In the genomic region with DNA sequence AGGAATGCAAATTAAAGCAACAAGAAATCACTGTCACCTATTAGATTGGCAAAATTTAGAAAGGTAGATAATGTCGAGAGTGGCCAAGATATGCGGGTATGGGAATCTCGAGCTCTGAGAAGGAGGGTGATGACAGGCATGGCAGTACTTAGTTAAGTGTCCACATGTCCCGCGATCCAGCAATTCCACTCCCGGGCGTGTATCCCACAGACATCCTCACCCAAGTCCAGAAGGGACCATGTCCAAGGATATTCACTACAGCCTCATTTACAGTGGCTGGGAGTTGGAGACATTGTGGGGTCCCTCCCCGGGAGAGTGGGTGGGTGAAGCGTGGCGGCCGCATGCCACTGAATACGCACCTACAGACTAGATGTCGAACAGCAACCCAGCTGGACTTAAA, we compare ENCODE assay signal across 31 cellular contexts. TPM values are rescaled to one million over a fixed set of nuclear protein-coding genes. Genes with fewer than 3 reads are reported as not detected.
"Had no signal": no experiment of that assay in that cellular context is flagged by ENCODE, and none has a peak within 500 bp of the region (broad histone marks: within the 10 kb centered on the region; RNA-seq: fewer than 3 reads in every experiment).

No MANE protein-coding gene starts in this region.

- H3K4me3 Mint-ChIP-seq: activated CD4-positive, alpha-beta memory T cell treated with anti-CD3 and anti-CD28 coated beads for 36 hours; activated T-helper 17 cell treated with anti-CD3 and anti-CD28 coated beads, Interleukin-2, amount 50 U/mL, for 72 hours; central memory CD8-positive, alpha-beta T cell; dendritic cell treated with granulocyte-macrophage colony-stimulating factor and Interleukin-4, amounts not matched to agents 40 ng/mL and 50 ng/mL, for 4 days; mesothelial cell of epicardium; naive thymus-derived CD8-positive, alpha-beta T cell; neural progenitor cell; stimulated activated memory B cell treated with anti-CD40 and anti-IgM and Interleukin-4, amounts not matched to agents 10 μg/mL and 1 μg/mL and 100 μg/mL, for 72 hours; stimulated activated naive CD8-positive, alpha-beta T cell treated with anti-CD3 and anti-CD28 coated beads, Interleukin-15, amount 100 ng/mL, for 72 hours had no signal

- H3K36me3 Mint-ChIP-seq: activated CD4-positive, alpha-beta memory T cell treated with anti-CD3 and anti-CD28 coated beads for 36 hours; mesothelial cell of epicardium; naive thymus-derived CD8-positive, alpha-beta T cell; neural progenitor cell; stimulated activated memory B cell treated with anti-CD40 and anti-IgM and Interleukin-4, amounts not matched to agents 10 μg/mL and 1 μg/mL and 100 μg/mL, for 72 hours had no signal

- H3K9me3 ChIP-seq: esophagus squamous epithelium, thyroid gland had no signal

- H3K4me1 Mint-ChIP-seq: central memory CD8-positive, alpha-beta T cell had no signal

- H3K9ac ChIP-seq: neural progenitor cell had no signal

- H3K27ac Mint-ChIP-seq: activated CD4-positive, alpha-beta memory T cell treated with anti-CD3 and anti-CD28 coated beads for 36 hours; activated T-helper 17 cell treated with anti-CD3 and anti-CD28 coated beads, Interleukin-2, amount 50 U/mL, for 72 hours; dendritic cell treated with granulocyte-macrophage colony-stimulating factor and Interleukin-4, amounts not matched to agents 40 ng/mL and 50 ng/mL, for 4 days; mesothelial cell of epicardium; naive thymus-derived CD8-positive, alpha-beta T cell; neural progenitor cell; stimulated activated memory B cell treated with anti-CD40 and anti-IgM and Interleukin-4, amounts not matched to agents 10 μg/mL and 1 μg/mL and 100 μg/mL, for 72 hours; stimulated activated naive CD8-positive, alpha-beta T cell treated with anti-CD3 and anti-CD28 coated beads, Interleukin-15, amount 100 ng/mL, for 72 hours had no signal

- H3K9me3 Mint-ChIP-seq: activated CD4-positive, alpha-beta memory T cell treated with anti-CD3 and anti-CD28 coated beads for 36 hours; activated T-helper 17 cell treated with anti-CD3 and anti-CD28 coated beads, Interleukin-2, amount 50 U/mL, for 72 hours; central memory CD8-positive, alpha-beta T cell; dendritic cell treated with granulocyte-macrophage colony-stimulating factor and Interleukin-4, amounts not matched to agents 40 ng/mL and 50 ng/mL, for 4 days; mesothelial cell of epicardium; naive thymus-derived CD8-positive, alpha-beta T cell; neural progenitor cell; stimulated activated memory B cell treated with anti-CD40 and anti-IgM and Interleukin-4, amounts not matched to agents 10 μg/mL and 1 μg/mL and 100 μg/mL, for 72 hours; stimulated activated naive CD8-positive, alpha-beta T cell treated with anti-CD3 and anti-CD28 coated beads, Interleukin-15, amount 100 ng/mL, for 72 hours had no signal

- DNase-seq: activated CD4-positive, alpha-beta memory T cell treated with anti-CD3 and anti-CD28 coated beads for 36 hours; activated CD4-positive, alpha-beta T cell treated with anti-CD3 and anti-CD28 coated beads for 48 hours; activated CD8-positive, alpha-beta memory T cell treated with anti-CD3 and anti-CD28 coated beads, Interleukin-2, amount 50 U/mL, for 4 hours; activated gamma-delta T cell treated with Interleukin-2 at 50 U/mL for 16 hours; activated naive CD4-positive, alpha-beta T cell treated with anti-CD3 and anti-CD28 coated beads, Interleukin-2, amount 50 U/mL, for 16 hours; activated T-cell treated with anti-CD3 and anti-CD28 coated beads, Interleukin-2, amount 50 U/mL, for 1 hour; amniotic stem cell; effector CD4-positive, alpha-beta T cell; esophagus squamous epithelium; foreskin melanocyte; mammary epithelial cell; naive thymus-derived CD8-positive, alpha-beta T cell; occipital lobe; stimulated activated CD4-positive, alpha-beta T cell treated with anti-CD3 and anti-CD28 coated beads, Interleukin-1b, Interleukin-23, amount 100 ng/mL, for 48 hours; stimulated activated CD4-positive, alpha-beta T cell treated with anti-CD3 and anti-CD28 coated beads, Interleukin-4, amount 100 ng/mL, for 4 hours; stimulated activated CD8-positive, alpha-beta memory T cell treated with anti-CD3 and anti-CD28 coated beads, Interleukin-4, amount 100 ng/mL, for 48 hours; stimulated activated naive CD8-positive, alpha-beta T cell treated with anti-CD3 and anti-CD28 coated beads, Interleukin-15, amount 100 ng/mL, for 72 hours; T-helper 1 cell; thyroid gland had no signal

- H3K4me1 ChIP-seq: thyroid gland had no signal

- H3K27ac ChIP-seq: epithelial cell of prostate, esophagus squamous epithelium, neural progenitor cell, thyroid gland had no signal

- H3K27me3 Mint-ChIP-seq: activated CD4-positive, alpha-beta memory T cell treated with anti-CD3 and anti-CD28 coated beads for 36 hours; activated T-helper 17 cell treated with anti-CD3 and anti-CD28 coated beads, Interleukin-2, amount 50 U/mL, for 72 hours had no signal

- ATAC-seq: activated CD4-positive, CD25-positive, alpha-beta regulatory T cell treated with anti-CD3 and anti-CD28 coated beads, Interleukin-2, amount 50 U/mL, for 24 hours; activated T-helper 17 cell treated with anti-CD3 and anti-CD28 coated beads, Interleukin-2, amount 50 U/mL, for 72 hours; naive thymus-derived CD8-positive, alpha-beta T cell; sciatic nerve; stimulated activated memory B cell treated with anti-CD40 and anti-IgM and Interleukin-4, amounts not matched to agents 10 μg/mL and 1 μg/mL and 100 μg/mL, for 72 hours; stimulated activated naive CD8-positive, alpha-beta T cell treated with anti-CD3 and anti-CD28 coated beads, Interleukin-15, amount 100 ng/mL, for 72 hours had no signal

- H3K36me3 ChIP-seq: esophagus squamous epithelium, neural progenitor cell, thyroid gland had no signal

- H3K27me3 ChIP-seq: thyroid gland had no signal

- H3K4me3 ChIP-seq: esophagus squamous epithelium, neural progenitor cell, smooth muscle cell, thyroid gland had no signal

RNA-seq across cellular contexts. Expression of a gene that starts 10.1 kb away (rescaled TPM):
- total RNA-seq: glomerular endothelial cell had no signal

RNA-seq across cellular contexts. Expression of a gene that starts 56.2 kb away (rescaled TPM):
- total RNA-seq: glomerular endothelial cell, liver had no signal
